25 cellular contexts compared by ENCODE assay signal in genomic region chr3:194380300-194380699, GRCh38. TPM values are rescaled to one million over a fixed set of nuclear protein-coding genes. Genes with fewer than 3 reads are reported as not detected.
DNase-seq lines count a peak whose midpoint lies in the region; ATAC-seq and TF ChIP-seq lines count a peak whose summit lies in the region.
"Had no signal": no experiment of that assay in that cellular context is flagged by ENCODE, and none has a peak within 500 bp of the region (broad histone marks: within the 10 kb centered on the region; RNA-seq: fewer than 3 reads in every experiment).

No MANE protein-coding gene starts in this region.

- no peak overlapping the region for H4K8ac ChIP-seq in IMR-90 (ENCODE audit: low read depth in 2 of 2, low read length in 2 of 2)

- H3K27ac ChIP-seq in IMR-90 (ENCODE audit: insufficient read depth, low read length) (no peak overlapping the region), coronary artery (no peak overlapping the region), spleen (no peak overlapping the region), adrenal gland (no peak overlapping the region)
- H3K27ac ChIP-seq: GM23248 had no signal

- intact Hi-C loops in IMR-90 (cut with micrococcal nuclease) (no loop called here), spleen (cut with DNase I; ENCODE audit: low total_unique reads) (no loop called here), adrenal gland (cut with DNase I) (no loop called here)

- H2BK120ac ChIP-seq in IMR-90 (ENCODE audit: low read depth, low read length), result no peak overlapping the region

- DNase-seq in NCI-H2227 (lab: John Stamatoyannopoulos, UW; ENCODE audit: unreplicated experiment) (peak; percentile 35), NCI-H2227 treated with DMSO at 0.1 percent for 48 hours (lab: John Stamatoyannopoulos, UW) (no peak), IMR-90 (no peak), coronary artery (ENCODE audit: low spot score) (peak; percentile 54), spleen (peak; percentile 20), SKM-1 treated with dmso at 0.1 percent for 144 hours (lab: John Stamatoyannopoulos, UW; ENCODE audit: unreplicated experiment) (no peak), adrenal gland (no peak)
- DNase-seq: AML-193; C1 segment of cervical spinal cord; CD8-positive, alpha-beta T cell; DND-41; GM23248; KG1; NCI-H1694 treated with DMSO at 0.1 percent for 48 hours; NCI-H2081 treated with DMSO at 0.1 percent for 48 hours; NCI-H226; NCI-H510A treated with DMSO at 0.1 percent for 48 hours; SHP77; SW 1271 had no signal

- no peaks in the 10 kb centered on the region for H3K36me3 ChIP-seq in IMR-90 (ENCODE audit: control insufficient read depth, insufficient read depth, low read length)
- no peaks in the 10 kb centered on the region for H3K36me3 ChIP-seq in spleen
- H3K36me3 ChIP-seq in adrenal gland (replicated peaks in 1 of 2), result no peaks in the 10 kb centered on the region
- H3K36me3 ChIP-seq: HAP-1 had no signal

- no peak overlapping the region for H3K4me2 ChIP-seq in IMR-90 (ENCODE audit: low read depth, low read length)

- H3K4me3 ChIP-seq in IMR-90 (ENCODE audit: insufficient read depth, low read depth, low read length) (no peak overlapping the region), coronary artery (no peak overlapping the region), spleen (no peak overlapping the region), adrenal gland (no peak overlapping the region)
- H3K4me3 ChIP-seq: GM12878, GM23248, HAP-1 had no signal

- no peaks in the 10 kb centered on the region for H4K20me1 ChIP-seq in IMR-90 (ENCODE audit: insufficient read depth, low read length)

- H2BK5ac ChIP-seq in IMR-90 (ENCODE audit: low read depth, low read length, poor library complexity, severe bottlenecking), result no peak overlapping the region

- POLR2A ChIA-PET in IMR-90 (lab: Charles Lee; ENCODE audit: unreplicated experiment), result no interaction called here

- no peak overlapping the region for H2BK15ac ChIP-seq in IMR-90 (ENCODE audit: low read depth, low read length)

- no peaks in the 10 kb centered on the region for H3K79me1 ChIP-seq in IMR-90 (ENCODE audit: low read depth in 1 of 2, low read length in 2 of 2)

- no peak for ATAC-seq in IMR-90 (ENCODE audit: low read depth)
- ATAC-seq: CD8-positive, alpha-beta T cell; GM12878 had no signal

- TF ChIP-seq RAD21 in IMR-90 (IDR thresholded peaks at IDR 0.05; ENCODE audit: low read length), result no peak

- H3K23ac ChIP-seq in IMR-90 (ENCODE audit: low read depth, low read length), result no peak overlapping the region

- H2AFZ ChIP-seq in IMR-90 (replicated peaks; ENCODE audit: low read length, poor library complexity), result peak overlapping the region; percentile 67
- H2AFZ ChIP-seq: GM23248 had no signal

- H3K4ac ChIP-seq in IMR-90 (ENCODE audit: low read depth, low read length), result no peak overlapping the region

- no peak overlapping the region for H3K14ac ChIP-seq in IMR-90 (replicated peaks; ENCODE audit: low read depth, low read length)

- no peak overlapping the region for H3K9ac ChIP-seq in IMR-90 (ENCODE audit: low read depth, low read length)
- H3K9ac ChIP-seq: GM23248 had no signal

- H4K5ac ChIP-seq in IMR-90 (ENCODE audit: low read depth, low read length), result no peak overlapping the region

- TF ChIP-seq POLR2A in IMR-90 (IDR thresholded peaks at IDR 0.05; ENCODE audit: low read depth, low read length) (no peak), spleen (IDR thresholded peaks at IDR 0.05) (no peak), adrenal gland (IDR thresholded peaks at IDR 0.05) (no peak)

- no peak overlapping the region for H3K56ac ChIP-seq in IMR-90 (ENCODE audit: extremely low read depth, insufficient read depth, low read length)

- H3K9me3 ChIP-seq in IMR-90 (ENCODE audit: control insufficient read depth, insufficient read depth, low read length) (no peaks in the 10 kb centered on the region), spleen (no peaks in the 10 kb centered on the region), adrenal gland (replicated peaks in 1 of 3) (no peaks in the 10 kb centered on the region)
- H3K9me3 ChIP-seq: HAP-1 had no signal

- no peaks in the 10 kb centered on the region for H3K4me1 ChIP-seq in IMR-90 (ENCODE audit: control insufficient read depth, insufficient read depth, low read length)
- peaks cover 0 to 4% (median 0%) of the 10 kb centered on the region in 6 donors for H3K4me1 ChIP-seq in spleen
- no peaks in the 10 kb centered on the region for H3K4me1 ChIP-seq in adrenal gland (replicated peaks in 1 of 2)
- H3K4me1 ChIP-seq: HAP-1 had no signal

- H3K18ac ChIP-seq in IMR-90 (ENCODE audit: low read depth, low read length), result no peak overlapping the region

- no peak overlapping the region for H2AK9ac ChIP-seq in IMR-90 (replicated peaks; ENCODE audit: low read depth, low read length, poor library complexity)

- 77% methylated on average over 6 of the region's 7 CpGs; no CpG with 5 or more reads in 1 of the 2 experiments for WGBS in IMR-90 (ENCODE audit: extremely low coverage in 2 of 2, insufficient read length in 1 of 2), 2 experiments
- WGBS in spleen, 5 donors, result 68 to 77% (median 71%) methylated on average over 7 of the region's 7 CpGs
- 67 to 80% (median 80%) methylated on average over 7 of the region's 7 CpGs for WGBS in adrenal gland, 4 donors

- in situ Hi-C loops in IMR-90 (cut with MboI; ENCODE audit: low sequenced_read_pairs), result no loop called here

- dilution Hi-C loops in IMR-90 (cut with HindIII; ENCODE audit: low sequenced_read_pairs, unreplicated experiment), result no loop called here

- H2AK5ac ChIP-seq in IMR-90 (ENCODE audit: low read depth, low read length), result no peak overlapping the region

- H3K9me1 ChIP-seq in IMR-90 (ENCODE audit: insufficient read depth, low read length), result 0 out of 2 replicates have a peak, but pooled peaks cover 3% of the 10 kb centered on the region

- no peak overlapping the region for H4K91ac ChIP-seq in IMR-90 (ENCODE audit: insufficient read depth, low read depth, low read length)

- no peak overlapping the region for H2BK20ac ChIP-seq in IMR-90 (ENCODE audit: low read depth, low read length)

- CTCF ChIA-PET in IMR-90 (lab: Yijun Ruan, JAX), result no interaction called here

- H3K27me3 ChIP-seq in IMR-90 (ENCODE audit: control insufficient read depth, insufficient read depth, low read length) (peaks cover 31% of the 10 kb centered on the region), spleen (replicated peaks in 1 of 7) (peaks cover 0 to 71% (median 0%) of the 10 kb centered on the region in 7 donors), adrenal gland (peaks cover 5% of the 10 kb centered on the region)

- TF ChIP-seq CTCF in IMR-90 (conservative IDR thresholded peaks at IDR 0.05; ENCODE audit: low read depth, low read length) (no peak), coronary artery (IDR thresholded peaks at IDR 0.05) (no peak), spleen (IDR thresholded peaks at IDR 0.05 in 8 of 11, conservative IDR thresholded peaks at IDR 0.05 in 3 of 11) (no peak), adrenal gland (IDR thresholded peaks at IDR 0.05) (no peak)

- no TSS peak for BruUV-seq in IMR-90 (replicated peaks; lab: Mats Ljungman, UMichigan)

TF ChIP-seq in IMR-90, 13 proteins besides CTCF, POLR2A, EP300 and RAD21:
- TF ChIP-seq NFE2L2 (IDR thresholded peaks at IDR 0.05; ENCODE audit: low read depth, low read length), result no peak
- TF ChIP-seq MXI1 (IDR thresholded peaks at IDR 0.05; ENCODE audit: borderline replicate concordance, low read depth, low read length), result no peak
- TF ChIP-seq ELK1 (IDR thresholded peaks at IDR 0.05; ENCODE audit: borderline replicate concordance, low read depth, low read length), result no peak

RNA-seq across cellular contexts. Expression of gene LRRC15, which starts 10.8 kb away (rescaled TPM):
- total RNA-seq in IMR-90 (2012; rRNA removed) (2.5 and 3.3 TPM in 2 replicates), spleen (1 to 10 TPM in 1 of 7 donors, under 1 TPM in 5, not detected in 1; 0.09 to 1.1 (median 0.40) TPM), adrenal gland (under 1 TPM in 6 of 8 donors, not detected in 2; 0.07 to 0.31 (median 0.16) TPM)
- polyA plus RNA-seq in IMR-90 (2012; rRNA removed) (9.0 and 9.7 TPM in 2 replicates), spleen (under 1 TPM; 0.24 to 0.54 (median 0.35) TPM), adrenal gland (under 1 TPM; 0.05 to 0.13 (median 0.08) TPM)
- 3.9 and 6.9 TPM in 2 replicates for polyA plus RNA-seq in IMR-90 (2012; cell fraction: cytosol; rRNA removed)
- 4.2 TPM in 2 replicates for polyA plus RNA-seq in IMR-90 (2012; cell fraction: nucleus; rRNA removed; ENCODE audit: low replicate concordance)
- total RNA-seq: CD8-positive, alpha-beta T cell; GM12878 had no signal
- polyA plus RNA-seq: GM12878 had no signal

RNA-seq across cellular contexts. Expression of gene GP5, which starts 18.8 kb away (rescaled TPM):
- total RNA-seq in IMR-90 (2012; rRNA removed) (under 0.01 TPM in 2 replicates), spleen (1 to 10 TPM in 3 of 7 donors, under 1 TPM in 4; 0.51 to 1.8 (median 0.79) TPM), adrenal gland (under 1 TPM in 2 of 8 donors, not detected in 6; 0.08 to 0.11 TPM)
- polyA plus RNA-seq in IMR-90 (2012; rRNA removed) (0.12 and 0.16 TPM in 2 replicates), spleen (under 1 TPM; 0.15 to 0.27 (median 0.16) TPM), adrenal gland (not detected)
- 0.01 and 0.09 TPM in 2 replicates for polyA plus RNA-seq in IMR-90 (2012; cell fraction: cytosol; rRNA removed)
- 0.34 and 0.40 TPM in 2 replicates for polyA plus RNA-seq in IMR-90 (2012; cell fraction: nucleus; rRNA removed; ENCODE audit: low replicate concordance)
- total RNA-seq: GM12878, HT1080, RPMI7951 had no signal
- polyA plus RNA-seq: GM12878, GM23248 had no signal

RNA-seq across cellular contexts. Expression of gene CPN2, which starts 29.2 kb away (rescaled TPM):
- total RNA-seq in IMR-90 (2012; rRNA removed), result not detected in 2 replicates
- 0.07 TPM in 2 replicates for polyA plus RNA-seq in IMR-90 (2012; rRNA removed)
- polyA plus RNA-seq in IMR-90 (2012; cell fraction: cytosol; rRNA removed), result 0.10 TPM in 1 of 2 replicates, not detected in the other
- polyA plus RNA-seq in IMR-90 (2012; cell fraction: nucleus; rRNA removed; ENCODE audit: low replicate concordance), result 0.11 and 0.21 TPM in 2 replicates
- total RNA-seq in spleen, result 1 to 10 TPM in 1 of 7 donors, under 1 TPM in 6; 0.26 to 4.4 (median 0.47) TPM
- 1 to 10 TPM; 1.0 to 1.7 (median 1.2) TPM for polyA plus RNA-seq in spleen
- 10 to 100 TPM in 1 of 8 donors, 1 to 10 TPM in 5, under 1 TPM in 2; 0.38 to 14.3 (median 3.1) TPM for total RNA-seq in adrenal gland
- 1 to 10 TPM in 2 of 3 donors, under 1 TPM in 1; 0.32 to 4.0 (median 1.1) TPM for polyA plus RNA-seq in adrenal gland
- total RNA-seq: A172; CD8-positive, alpha-beta T cell; GM12878; GM23248; HT1080; RPMI7951 had no signal
- polyA plus RNA-seq: AG04450, GM12878, GM23248 had no signal

Comparison
In these comparisons a context has a peak if more than half of its experiments do, and no peak if none do; other contexts are left out.
1. DNase-seq: peak in NCI-H2227 (single experiment), coronary artery (single experiment) and spleen (single experiment); none in NCI-H2227 treated with DMSO at 0.1 percent for 48 hours (single experiment), IMR-90 (single experiment), SKM-1 treated with dmso at 0.1 percent for 144 hours (single experiment) and adrenal gland (0 of 7).